Comparison of ENCODE assay signal across 8 cellular contexts in genomic region chr17:7841309-7841621, GRCh38. TPM values are rescaled to one million over a fixed set of nuclear protein-coding genes. Genes with fewer than 3 reads are reported as not detected.
DNase-seq lines count a peak whose midpoint lies in the region; ATAC-seq, FAIRE-seq and TF ChIP-seq lines count a peak whose summit lies in the region.

No MANE protein-coding gene starts in this region.

- intact Hi-C loops in body of pancreas (cut with DNase I) = no loop called here

- peaks cover 60% of the 10 kb centered on the region for H3K4me1 Mint-ChIP-seq in mesothelial cell of epicardium

- H3K9me3 ChIP-seq in DND-41 (ENCODE audit: insufficient read depth, low read length, severe bottlenecking) (no peaks in the 10 kb centered on the region), body of pancreas (no peaks in the 10 kb centered on the region)

- H3K79me2 ChIP-seq in DND-41 (ENCODE audit: insufficient read depth, low read length) = no peaks in the 10 kb centered on the region; the same call in 1 of the 2 replicates

- H4K20me1 ChIP-seq in DND-41 (ENCODE audit: insufficient read depth, low read length) = peaks cover 31% of the 10 kb centered on the region

- no peak overlapping the region for H3K27ac ChIP-seq in DND-41 (ENCODE audit: low read length)
- H3K27ac ChIP-seq in body of pancreas = peak overlapping the region; percentile 95 to 100 (median 98)

- no peak overlapping the region for H2AFZ ChIP-seq in DND-41 (ENCODE audit: low read depth, low read length)

- 7 to 13% methylated on average over 14 of the region's 14 CpGs for WGBS in body of pancreas, 2 donors

- DNase-seq in DND-41 (no peak), NCI-H1105 (lab: John Stamatoyannopoulos, UW) (peak; percentile 50), body of pancreas (no peak), mesothelial cell of epicardium (ENCODE audit: low spot score in 2 of 2, unreplicated experiment in 2 of 2) (no peak), GM19239 (ENCODE audit: insufficient read length, low spot score) (no peak), NCI-H1048 (lab: John Stamatoyannopoulos, UW) (no peak)
- DNase-seq in stimulated activated CD4-positive, alpha-beta T cell treated with anti-CD3 and anti-CD28 coated beads, Interleukin-2, amount 100 ng/mL, for 48 hours = no peak
- no peak for DNase-seq in stimulated activated CD4-positive, alpha-beta T cell treated with anti-CD3 and anti-CD28 coated beads, Interleukin-1b, Interleukin-23, amount 100 ng/mL, for 48 hours

- TF ChIP-seq POLR2A in body of pancreas (IDR thresholded peaks at IDR 0.05) = no peak

- peak overlapping the region; percentile 95 for H3K4me3 Mint-ChIP-seq in mesothelial cell of epicardium

- ATAC-seq in DND-41 (ENCODE audit: insufficient read depth, low read depth) = no peak
- no peak for ATAC-seq in body of pancreas

- H3K36me3 ChIP-seq in DND-41 (ENCODE audit: insufficient read depth, low read length) = peaks cover 5% of the 10 kb centered on the region; the same call in 1 of the 2 replicates
- H3K36me3 ChIP-seq in body of pancreas (replicated peaks in 1 of 2; ENCODE audit: insufficient read depth in 1 of 2, low read depth in 2 of 2) = peaks cover 0 to 3% of the 10 kb centered on the region in 2 donors

- H3K4me1 ChIP-seq in DND-41 (ENCODE audit: insufficient read depth, low read length) = peaks cover 78% of the 10 kb centered on the region
- peaks cover 62% of the 10 kb centered on the region for H3K4me1 ChIP-seq in body of pancreas

- no peaks in the 10 kb centered on the region for H3K27me3 Mint-ChIP-seq in mesothelial cell of epicardium (ENCODE audit: low read depth)

- no peaks in the 10 kb centered on the region for H3K9me3 Mint-ChIP-seq in mesothelial cell of epicardium

- peak overlapping the region; percentile 81 to 91; a peak in 3 of 4 replicates for H3K4me3 ChIP-seq in DND-41 (ENCODE audit: low read depth in 1 of 2, low read length in 2 of 2)
- peak overlapping the region in 1 of 2 donors; percentile 88 for H3K4me3 ChIP-seq in body of pancreas

- peak overlapping the region; percentile 95 for H3K4me2 ChIP-seq in DND-41 (ENCODE audit: insufficient read depth, low read length)

- H3K27me3 ChIP-seq in DND-41 (ENCODE audit: insufficient read depth, low read length, poor library complexity) (peaks cover 47% of the 10 kb centered on the region), body of pancreas (no peaks in the 10 kb centered on the region)

- H3K9ac ChIP-seq in DND-41 (ENCODE audit: low read depth, low read length) = peak overlapping the region; percentile 60

- H3K27ac Mint-ChIP-seq in mesothelial cell of epicardium = peak overlapping the region; percentile 98

- no peak for FAIRE-seq in GM19239 (lab: Jason Lieb, UNC)

- peaks cover 4% of the 10 kb centered on the region for H3K36me3 Mint-ChIP-seq in mesothelial cell of epicardium

- TF ChIP-seq CTCF in DND-41 (IDR thresholded peaks at IDR 0.05; ENCODE audit: borderline replicate concordance, extremely low read depth, low read length, poor library complexity, severe bottlenecking) (no peak), body of pancreas (IDR thresholded peaks at IDR 0.05) (no peak), mesothelial cell of epicardium (IDR thresholded peaks at IDR 0.05; ENCODE audit: unreplicated experiment) (no peak)

RNA-seq across cellular contexts. Expression of gene KDM6B, which starts 7.2 kb away (rescaled TPM):
- 10 to 100 TPM in 1 of 2 donors, 1 to 10 TPM in 1; 7.5 to 20.1 TPM for total RNA-seq in body of pancreas
- 88.4 to 96.3 TPM (median 94.4 TPM) in 3 replicates for total RNA-seq in mesothelial cell of epicardium

RNA-seq across cellular contexts. Expression of gene TMEM88, which starts 13.6 kb away (rescaled TPM):
- 10 to 100 TPM in 1 of 2 donors, 1 to 10 TPM in 1; 6.0 to 16.2 TPM for total RNA-seq in body of pancreas
- total RNA-seq in mesothelial cell of epicardium = 12.3 to 15.4 TPM (median 15.2 TPM) in 3 replicates

RNA-seq across cellular contexts. Expression of gene NAA38, which starts 16.1 kb away (rescaled TPM):
- total RNA-seq in body of pancreas (10 to 100 TPM; 25.7 to 50.1 TPM), mesothelial cell of epicardium (63.9 to 67.2 TPM (median 66.4 TPM) in 3 replicates)

RNA-seq across cellular contexts. Expression of gene CYB5D1, which starts 16.5 kb away (rescaled TPM):
- total RNA-seq in body of pancreas (10 to 100 TPM in 1 of 2 donors, 1 to 10 TPM in 1; 5.7 to 16.5 TPM), mesothelial cell of epicardium (12.5 to 13.0 TPM (median 13.0 TPM) in 3 replicates)

RNA-seq across cellular contexts. Expression of gene CHD3, which starts 47.3 kb away (rescaled TPM):
- total RNA-seq in body of pancreas (10 to 100 TPM; 53.7 to 69.9 TPM), mesothelial cell of epicardium (333 to 339 TPM (median 337 TPM) in 3 replicates)
